Comparison of ENCODE assay signal across 18 cellular contexts in the genomic region with DNA sequence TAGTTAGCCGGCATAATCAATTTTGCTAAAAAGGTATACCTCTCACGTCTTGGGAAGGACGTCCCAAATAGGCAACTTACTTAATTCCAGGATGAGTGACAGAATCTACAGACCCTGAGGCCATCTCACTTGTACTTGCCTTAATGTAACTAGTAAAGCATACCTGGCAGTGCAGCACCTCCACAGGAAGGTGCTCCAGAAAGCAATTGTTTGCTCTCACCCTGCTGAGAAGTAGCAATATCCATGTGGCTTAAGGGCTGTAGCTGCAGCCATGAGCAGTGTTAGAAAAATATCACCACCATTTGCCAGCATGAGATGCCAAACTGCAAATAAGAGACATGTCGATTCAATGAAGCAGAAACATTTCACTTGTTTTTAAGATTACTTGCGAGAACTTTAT.
A peak's percentile ranks its signal among the peaks of the same experiment; 100 is the strongest.
DNase-seq lines count a peak whose midpoint lies in the region; ATAC-seq and TF ChIP-seq lines count a peak whose summit lies in the region.
"Had no signal": no experiment of that assay in that cellular context is flagged by ENCODE, and none has a peak within 500 bp of the region (broad histone marks: within the 10 kb centered on the region; RNA-seq: fewer than 3 reads in every experiment).

No MANE protein-coding gene starts in this region.

- DNase-seq in NCI-H1092 treated with DMSO at 0.1 percent for 48 hours (lab: John Stamatoyannopoulos, UW) (peak; percentile 18), NCI-H1092 (lab: John Stamatoyannopoulos, UW) (no peak), NCI-H146 (lab: John Stamatoyannopoulos, UW) (peak; percentile 79), retina (peak; percentile 53), cerebellar nuclear complex (lab: John Stamatoyannopoulos, UW) (no peak)
- DNase-seq in central memory CD4-positive, alpha-beta T cell = no peak
- DNase-seq: activated CD4-positive, alpha-beta memory T cell treated with anti-CD3 and anti-CD28 coated beads for 36 hours; activated naive CD4-positive, alpha-beta T cell treated with anti-CD3 and anti-CD28 coated beads, Interleukin-2, amount 50 U/mL, for 16 hours; cortex of kidney; Right ventricle myocardium superior; stimulated activated CD4-positive, alpha-beta T cell treated with anti-CD3 and anti-CD28 coated beads, Interleukin-15, amount 100 ng/mL, for 24 hours; stimulated activated naive B cell treated with anti-CD40 and anti-IgM and Interleukin-4, amounts not matched to agents 10 μg/mL and 1 μg/mL and 100 μg/mL, for 72 hours had no signal

- peak overlapping the region; percentile 25 for H3K27ac ChIP-seq in cingulate gyrus (ENCODE audit: low read depth, low read length)
- H3K27ac ChIP-seq: C4-2B, HL-60, right atrium auricular region, VCaP had no signal

- no peak for ATAC-seq in GM18505 (IDR thresholded peaks at IDR 0.05; ENCODE audit: unreplicated experiment)
- ATAC-seq: stimulated activated naive B cell treated with anti-CD40 and anti-IgM and Interleukin-4, amounts not matched to agents 10 μg/mL and 1 μg/mL and 100 μg/mL, for 72 hours had no signal

- no peak for TF ChIP-seq POLR2A in GM18505 (IDR thresholded peaks at IDR 0.05; ENCODE audit: borderline replicate concordance, extremely low read depth, insufficient read depth, insufficient read length)

Comparison
In these comparisons a context has a peak if more than half of its experiments do, and no peak if none do; other contexts are left out.
1. DNase-seq: peak in NCI-H1092 treated with DMSO at 0.1 percent for 48 hours (single experiment), NCI-H146 (single experiment) and retina (single experiment); none in NCI-H1092 (single experiment), central memory CD4-positive, alpha-beta T cell (single experiment) and cerebellar nuclear complex (0 of 2).